Comparison of ENCODE assay signal across 11 cellular contexts in genomic region chr4:155543126-155543765, GRCh38.
DNase-seq lines count a peak whose midpoint lies in the region; ATAC-seq, FAIRE-seq and TF ChIP-seq lines count a peak whose summit lies in the region.
"Had no signal": no experiment of that assay in that cellular context is flagged by ENCODE, and none has a peak within 500 bp of the region (broad histone marks: within the 10 kb centered on the region; RNA-seq: fewer than 3 reads in every experiment).

No MANE protein-coding gene starts in this region.

- no peak overlapping the region for H3K4me3 ChIP-seq in ACC112 (ENCODE audit: low read depth, low read length)
- no peak overlapping the region for H3K4me3 ChIP-seq in cardiac fibroblast (replicated peaks in 1 of 2; ENCODE audit: low read depth in 2 of 2, low read length in 2 of 2)
- no peak overlapping the region for H3K4me3 ChIP-seq in small intestine (ENCODE audit: low read depth in 1 of 2, low read length in 2 of 2)
- H3K4me3 ChIP-seq in right lobe of liver: no peak overlapping the region

- H3K27me3 ChIP-seq in ACC112 (ENCODE audit: insufficient read depth, low read length) (no peaks in the 10 kb centered on the region), small intestine (ENCODE audit: control insufficient read depth in 2 of 2, insufficient read depth in 2 of 2, low read length in 2 of 2) (no peaks in the 10 kb centered on the region), right lobe of liver (no peaks in the 10 kb centered on the region)

- H2AFZ ChIP-seq in ACC112 (ENCODE audit: low read length, unreplicated experiment): no peak overlapping the region

- WGBS in small intestine, 3 donors: 48 to 54% (median 49%) methylated on average over 3 of the region's 3 CpGs
- 52% methylated on average over 3 of the region's 3 CpGs for WGBS in right lobe of liver (ENCODE audit: insufficient coverage, low coverage, low lambda C conversion rate, missing lambda C conversion rate)

- no peaks in the 10 kb centered on the region for H3K9me3 ChIP-seq in small intestine (ENCODE audit: control insufficient read depth, low read depth)
- H3K9me3 ChIP-seq in right lobe of liver: no peaks in the 10 kb centered on the region

- peak; percentile 49 to 76 for DNase-seq in cardiac fibroblast (ENCODE audit: low read depth in 2 of 2)
- DNase-seq in small intestine: no peak
- no peak for DNase-seq in right lobe of liver
- DNase-seq in activated CD4-positive, CD25-positive, alpha-beta regulatory T cell treated with anti-CD3 and anti-CD28 coated beads, Interleukin-2, amount 50 U/mL, for 72 hours: no peak
- DNase-seq in cerebellum (ENCODE audit: low spot score): no peak
- DNase-seq: AML-193, nucleus accumbens, SHP77 had no signal

- peaks cover 16% of the 10 kb centered on the region for H3K4me1 ChIP-seq in ACC112 (ENCODE audit: control insufficient read depth, insufficient read depth, low read length, unreplicated experiment)
- H3K4me1 ChIP-seq in small intestine (ENCODE audit: control insufficient read depth in 2 of 2, insufficient read depth in 1 of 2, low read depth in 1 of 2, low read length in 1 of 2): no peaks in the 10 kb centered on the region
- H3K4me1 ChIP-seq in right lobe of liver: no peaks in the 10 kb centered on the region

- no peak for FAIRE-seq in small intestine (lab: Jason Lieb, UNC)

- no peak for TF ChIP-seq POLR2A in right lobe of liver (IDR thresholded peaks at IDR 0.05)

- H3K36me3 ChIP-seq in ACC112 (ENCODE audit: insufficient read depth, low read length) (no peaks in the 10 kb centered on the region), small intestine (ENCODE audit: control insufficient read depth in 2 of 2, insufficient read depth in 2 of 2, low read length in 2 of 2) (no peaks in the 10 kb centered on the region), right lobe of liver (no peaks in the 10 kb centered on the region)

- no peaks in the 10 kb centered on the region for H3K79me2 ChIP-seq in ACC112 (ENCODE audit: control insufficient read depth, insufficient read depth, low read length, unreplicated experiment)

- ATAC-seq in GM19043 (IDR thresholded peaks at IDR 0.05; ENCODE audit: low read depth, unreplicated experiment) (peak; percentile 72), HG03108 (IDR thresholded peaks at IDR 0.05; ENCODE audit: unreplicated experiment) (peak; percentile 72), right lobe of liver (no peak)

- H3K27ac ChIP-seq in ACC112 (ENCODE audit: low read depth, low read length): peak overlapping the region; percentile 33; the same call in 1 of the 2 replicates
- no peak overlapping the region for H3K27ac ChIP-seq in small intestine (ENCODE audit: low read depth in 1 of 2, low read length in 1 of 2)
- H3K27ac ChIP-seq in right lobe of liver: no peak overlapping the region

- intact Hi-C loops in right lobe of liver (cut with DNase I): no loop called here

- TF ChIP-seq CTCF in cardiac fibroblast (IDR thresholded peaks at IDR 0.05; ENCODE audit: low read depth, low read length) (no peak), right lobe of liver (IDR thresholded peaks at IDR 0.05) (no peak)

Comparison
In these comparisons a context has a peak if more than half of its experiments do, and no peak if none do; other contexts are left out.
1. ATAC-seq: peak in GM19043 (single experiment) and HG03108 (single experiment); none in right lobe of liver (0 of 4).
2. DNase-seq: peak in cardiac fibroblast (2 of 2); none in small intestine (single experiment), right lobe of liver (0 of 3), activated CD4-positive, CD25-positive, alpha-beta regulatory T cell treated with anti-CD3 and anti-CD28 coated beads, Interleukin-2, amount 50 U/mL, for 72 hours (single experiment) and cerebellum (single experiment).